ENCODE assay signal across 1 cellular context in genomic region chr16:88569985-88570690, GRCh38.
A peak's percentile ranks its signal among the peaks of the same experiment; 100 is the strongest.
TF ChIP-seq lines count a peak whose summit lies in the region.

Gene ZC3H18, plus strand, starts transcription at chr16:88570403. Its CDS starts 6,721 bp downstream, at chr16:88577124.

TF ChIP-seq in GM23338, 12 proteins besides CTCF, POLR2A, EP300 and RAD21 (continued from another document):
- TF ChIP-seq REST (IDR thresholded peaks at IDR 0.05; ENCODE audit: unreplicated experiment) (no peak), NANOG (IDR thresholded peaks at IDR 0.05; ENCODE audit: borderline replicate concordance) (no peak), EZH2phosphoT487 (IDR thresholded peaks at IDR 0.05; ENCODE audit: unreplicated experiment) (no peak), CREB1 (CRISPR knock-in tag; IDR thresholded peaks at IDR 0.05; ENCODE audit: low read depth) (peak; percentile 97), STAT1 (IDR thresholded peaks at IDR 0.05; ENCODE audit: unreplicated experiment) (no peak), ZNF331 (CRISPR knock-in tag; IDR thresholded peaks at IDR 0.05; ENCODE audit: low read depth) (no peak), JUNB (IDR thresholded peaks at IDR 0.05; ENCODE audit: unreplicated experiment) (no peak), EZH2 (IDR thresholded peaks at IDR 0.05; ENCODE audit: low read depth, unreplicated experiment) (no peak), POLR2AphosphoS5 (IDR thresholded peaks at IDR 0.05; ENCODE audit: low read depth) (peak; percentile 86)
